Comparison of ENCODE assay signal across 8 cellular contexts in the genomic region with DNA sequence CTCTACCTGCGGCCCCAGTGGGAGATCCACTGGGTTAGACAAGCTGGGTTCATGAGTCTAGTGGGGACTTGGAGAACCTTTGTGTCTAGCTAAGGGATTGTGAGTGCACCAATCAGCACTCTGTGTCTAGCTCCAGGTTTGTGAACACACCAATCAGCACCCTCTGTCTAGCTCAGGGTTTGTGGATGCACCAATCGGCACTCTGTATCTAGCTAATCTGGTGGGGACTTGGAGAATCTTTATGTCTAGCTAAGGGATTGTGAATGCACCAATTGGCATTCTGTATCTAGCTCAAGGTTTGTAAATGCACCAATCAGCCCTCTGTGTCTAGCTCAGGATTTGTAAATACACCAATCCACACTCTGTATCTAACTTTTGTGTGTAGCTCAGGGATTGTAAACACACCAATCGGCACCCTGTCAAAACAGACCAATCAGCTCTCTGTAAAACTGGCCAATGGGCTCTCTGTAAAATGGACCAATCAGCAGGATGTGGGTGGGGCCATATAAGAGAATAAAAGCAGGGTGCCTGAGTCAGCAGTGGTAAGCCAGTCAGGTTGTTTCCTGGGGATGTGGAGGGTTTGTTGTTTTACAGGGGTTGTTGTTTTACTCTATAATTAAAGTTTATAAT. TPM values are rescaled to one million over a fixed set of nuclear protein-coding genes. Genes with fewer than 3 reads are reported as not detected.
DNase-seq lines count a peak whose midpoint lies in the region; ATAC-seq and TF ChIP-seq lines count a peak whose summit lies in the region.
"Not testable (repeated sequence)": the region's sequence is repeated elsewhere in the genome, so short reads cannot be mapped to it uniquely, and the experiment has no call there.

No MANE protein-coding gene starts in this region.

- peaks cover 68% of the 10 kb centered on the region for H3K27me3 Mint-ChIP-seq in activated T-cell treated with anti-CD3 and anti-CD28 coated beads, Interleukin-2, amount 50 U/mL, for 24 hours
- H3K27me3 Mint-ChIP-seq in brain = peaks cover 26% of the 10 kb centered on the region
- not testable (repeated sequence) for H3K27me3 Mint-ChIP-seq in type B pancreatic cell

- H3K27me3 ChIP-seq in foreskin keratinocyte = peaks cover 45% of the 10 kb centered on the region
- H3K27me3 ChIP-seq in trophoblast cell (ENCODE audit: insufficient read depth, low read length) = not testable (repeated sequence)

- ATAC-seq in foreskin keratinocyte = peak; percentile 35

- H3K36me3 Mint-ChIP-seq in activated T-cell treated with anti-CD3 and anti-CD28 coated beads, Interleukin-2, amount 50 U/mL, for 24 hours (ENCODE audit: low read depth); brain; type B pancreatic cell: not testable (repeated sequence)

- TF ChIP-seq CTCF in brain (conservative IDR thresholded peaks at IDR 0.05); foreskin keratinocyte (conservative IDR thresholded peaks at IDR 0.05); type B pancreatic cell (conservative IDR thresholded peaks at IDR 0.05): not testable (repeated sequence)

- H3K4me1 Mint-ChIP-seq in activated T-cell treated with anti-CD3 and anti-CD28 coated beads, Interleukin-2, amount 50 U/mL, for 24 hours (ENCODE audit: low read depth); brain; type B pancreatic cell (ENCODE audit: unreplicated experiment): not testable (repeated sequence)

- H3K9me3 ChIP-seq in trophoblast cell (ENCODE audit: insufficient read depth, low read depth, low read length) = not testable (repeated sequence)

- H2BK12ac ChIP-seq in trophoblast cell (ENCODE audit: low read length) = not testable (repeated sequence)

- DNase-seq in DMS53 (lab: John Stamatoyannopoulos, UW) (peak; percentile 46), NAMALWA (ENCODE audit: low spot score) (peak; percentile 17), foreskin keratinocyte (peak in 1 of 2 donors; percentile 9), kidney tubule cell (ENCODE audit: low spot score) (peak; percentile 26)
- not testable (repeated sequence) for DNase-seq in activated T-cell treated with anti-CD3 and anti-CD28 coated beads, Interleukin-2, amount 50 U/mL, for 24 hours; trophoblast cell; type B pancreatic cell (ENCODE audit: extremely low spot score, unreplicated experiment)

- H3K79me1 ChIP-seq in trophoblast cell (ENCODE audit: low read length) = not testable (repeated sequence)

- H3K4me2 ChIP-seq in trophoblast cell (ENCODE audit: low read length) = not testable (repeated sequence)

- not testable (repeated sequence) for H3K4ac ChIP-seq in trophoblast cell (ENCODE audit: low read depth, low read length)

- not testable (repeated sequence) for H4K12ac ChIP-seq in trophoblast cell (ENCODE audit: low read depth, low read length)

- not testable (repeated sequence) for H2BK120ac ChIP-seq in trophoblast cell (ENCODE audit: insufficient read depth, low read length, poor library complexity)

- H2AK5ac ChIP-seq in trophoblast cell (ENCODE audit: low read length) = peak overlapping the region; percentile 37

- not testable (repeated sequence) for H3K27ac Mint-ChIP-seq in activated T-cell treated with anti-CD3 and anti-CD28 coated beads, Interleukin-2, amount 50 U/mL, for 24 hours; brain; type B pancreatic cell

- not testable (repeated sequence) for H3K23ac ChIP-seq in trophoblast cell (ENCODE audit: low read length)

- H2AFZ ChIP-seq in trophoblast cell (ENCODE audit: insufficient read depth, low read length, poor library complexity) = not testable (repeated sequence)

- not testable (repeated sequence) for H3K27ac ChIP-seq in foreskin keratinocyte; trophoblast cell (ENCODE audit: low read depth, low read length)

- H3K14ac ChIP-seq in trophoblast cell (ENCODE audit: low read length) = not testable (repeated sequence)

- H4K91ac ChIP-seq in trophoblast cell (ENCODE audit: low read depth, low read length) = not testable (repeated sequence)

- not testable (repeated sequence) for H4K8ac ChIP-seq in trophoblast cell (ENCODE audit: low read depth, low read length)

- not testable (repeated sequence) for H3K9ac ChIP-seq in trophoblast cell (ENCODE audit: low read length)

- H3K9me3 Mint-ChIP-seq in activated T-cell treated with anti-CD3 and anti-CD28 coated beads, Interleukin-2, amount 50 U/mL, for 24 hours; type B pancreatic cell: not testable (repeated sequence)
- peaks cover 0 to 10% (median 7%) of the 10 kb centered on the region in 5 experiments for H3K9me3 Mint-ChIP-seq in brain

- H3K4me1 ChIP-seq in foreskin keratinocyte; trophoblast cell (ENCODE audit: control insufficient read depth in 1 of 2, insufficient read depth in 2 of 2, low read length in 2 of 2): not testable (repeated sequence)

- H3K79me2 ChIP-seq in trophoblast cell (ENCODE audit: control insufficient read depth, insufficient read depth, low read length, poor library complexity) = not testable (repeated sequence)

- not testable (repeated sequence) for H3K18ac ChIP-seq in trophoblast cell (ENCODE audit: low read length)

- H3K4me3 Mint-ChIP-seq in activated T-cell treated with anti-CD3 and anti-CD28 coated beads, Interleukin-2, amount 50 U/mL, for 24 hours = peak overlapping the region; percentile 29
- H3K4me3 Mint-ChIP-seq in brain = peak overlapping the region in 4 of 5 experiments; percentile 30 to 67 (median 52)
- H3K4me3 Mint-ChIP-seq in type B pancreatic cell = peak overlapping the region; percentile 44

- H3K36me3 ChIP-seq in trophoblast cell (ENCODE audit: control insufficient read depth in 1 of 2, insufficient read depth in 2 of 2, low read length in 2 of 2) = not testable (repeated sequence)

- WGBS in trophoblast cell (ENCODE audit: extremely low coverage, insufficient coverage, insufficient read length) = no CpG with 5 or more reads among the region's 3 CpGs

- H3K4me3 ChIP-seq in trophoblast cell (ENCODE audit: low read depth, low read length) = not testable (repeated sequence)

- not testable (repeated sequence) for H2BK5ac ChIP-seq in trophoblast cell (ENCODE audit: low read depth, low read length, poor library complexity)

RNA-seq across cellular contexts. Expression of gene MCUR1, which starts 46.3 kb away (rescaled TPM):
- polyA plus RNA-seq in brain (ENCODE audit: insufficient read depth, low read depth, low replicate concordance) (19.8 TPM), foreskin keratinocyte (18.0 and 18.1 TPM in 2 replicates)
- total RNA-seq in foreskin keratinocyte (17.0 and 17.1 TPM in 2 replicates), type B pancreatic cell (ENCODE audit: low replicate concordance) (25.3 and 31.6 TPM in 2 replicates)
- polyA plus RNA-seq in trophoblast cell (2013) = 23.3 and 24.2 TPM in 2 replicates
